In the genomic region with DNA sequence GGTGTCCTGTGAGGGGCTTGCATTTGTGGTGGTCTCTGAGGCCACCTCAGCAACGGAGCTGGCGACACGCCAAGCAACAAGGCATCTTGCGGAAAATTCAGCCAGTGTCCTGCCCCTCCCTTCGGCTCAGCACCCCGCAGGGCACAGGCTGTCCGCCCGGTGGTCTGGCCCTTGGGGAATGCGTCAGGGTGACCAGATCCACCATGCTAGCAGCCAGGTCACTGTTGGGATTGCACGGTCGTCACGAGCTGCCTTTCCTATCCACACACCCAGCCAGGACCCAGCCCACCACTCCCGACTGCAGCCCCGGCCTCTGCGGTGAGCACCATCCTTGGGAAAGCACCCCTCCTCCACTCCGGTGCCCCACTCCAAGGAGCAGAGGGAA, we compare ENCODE assay signal across 21 cellular contexts.
DNase-seq lines count a peak whose midpoint lies in the region; ATAC-seq, FAIRE-seq and TF ChIP-seq lines count a peak whose summit lies in the region.
"Had no signal": no experiment of that assay in that cellular context is flagged by ENCODE, and none has a peak within 500 bp of the region (broad histone marks: within the 10 kb centered on the region; RNA-seq: fewer than 3 reads in every experiment).

No MANE protein-coding gene starts in this region.

- no peaks in the 10 kb centered on the region for H3K9me3 ChIP-seq in T-helper 17 cell (ENCODE audit: control insufficient read depth, low read length, poor library complexity, severe bottlenecking)
- no peaks in the 10 kb centered on the region for H3K9me3 ChIP-seq in pancreas
- no peaks in the 10 kb centered on the region for H3K9me3 ChIP-seq in tibial artery
- H3K9me3 ChIP-seq: body of pancreas, lower lobe of right lung had no signal

- H3K4me1 ChIP-seq in pancreas, result peaks cover 6 to 15% (median 14%) of the 10 kb centered on the region in 3 donors
- peaks cover 0 to 74% (median 61%) of the 10 kb centered on the region in 4 donors for H3K4me1 ChIP-seq in tibial artery

- peak overlapping the region; percentile 75 for H3K27ac Mint-ChIP-seq in T-helper 17 cell
- H3K27ac Mint-ChIP-seq: activated CD4-positive, alpha-beta T cell treated with anti-CD3 and anti-CD28 coated beads, Interleukin-2, amount 10 ng/mL, durations not matched to agents 7 days and 5 days; activated naive CD8-positive, alpha-beta T cell treated with anti-CD3 and anti-CD28 coated beads for 36 hours; activated T-helper 2 cell treated with anti-CD3 and anti-CD28 coated beads, Interferon-gamma antibody, Interleukin-2, Interleukin-4, amounts not matched to agents 10 μg/mL and 5 μg/mL and 100 μg/mL, durations not matched to agents 14 hours and 24 hours and 36 hours had no signal

- H3K4me1 Mint-ChIP-seq in T-helper 17 cell, result peaks cover 15% of the 10 kb centered on the region

- no peaks in the 10 kb centered on the region for H3K27me3 Mint-ChIP-seq in T-helper 17 cell
- H3K27me3 Mint-ChIP-seq: activated CD4-positive, alpha-beta T cell treated with anti-CD3 and anti-CD28 coated beads, Interleukin-2, amount 10 ng/mL, durations not matched to agents 7 days and 5 days had no signal

- no peak for FAIRE-seq in pancreas (lab: Jason Lieb, UNC)

- WGBS in pancreas, 2 donors, result 79 to 81% methylated on average over 16 of the region's 16 CpGs

- H3K36me3 Mint-ChIP-seq in T-helper 17 cell (ENCODE audit: low read depth), result no peaks in the 10 kb centered on the region
- H3K36me3 Mint-ChIP-seq: activated naive CD8-positive, alpha-beta T cell treated with anti-CD3 and anti-CD28 coated beads for 36 hours had no signal

- intact Hi-C loops in left cardiac atrium (cut with DNase I) (no loop called here), pancreas (cut with DNase I) (no loop called here), tibial artery (cut with DNase I; ENCODE audit: low total_unique reads) (loop anchor here (5.0 kb wide), 1 partner anchor 80 kb away; no protein-coding TSS in a partner anchor)

- H3K4me3 ChIP-seq in pancreas, result no peak overlapping the region
- H3K4me3 ChIP-seq in tibial artery, result no peak overlapping the region
- H3K4me3 ChIP-seq: body of pancreas, hepatocyte, lower lobe of right lung had no signal

- H3K27me3 ChIP-seq in pancreas, result no peaks in the 10 kb centered on the region
- no peaks in the 10 kb centered on the region for H3K27me3 ChIP-seq in tibial artery
- H3K27me3 ChIP-seq: body of pancreas, hepatocyte had no signal

- H3K27ac ChIP-seq in pancreas (no peak overlapping the region), tibial artery (peak overlapping the region; percentile 98 to 100)
- H3K27ac ChIP-seq: hepatocyte had no signal

- H3K4me3 Mint-ChIP-seq in T-helper 17 cell, result no peak overlapping the region
- H3K4me3 Mint-ChIP-seq: activated CD4-positive, alpha-beta T cell treated with anti-CD3 and anti-CD28 coated beads, Interleukin-2, amount 10 ng/mL, durations not matched to agents 7 days and 5 days; activated naive CD8-positive, alpha-beta T cell treated with anti-CD3 and anti-CD28 coated beads for 36 hours; CD14-positive monocyte; stimulated activated naive CD8-positive, alpha-beta T cell treated with anti-CD3 and anti-CD28 coated beads, Interleukin-15, amount 100 ng/mL, for 72 hours had no signal

- ATAC-seq in T-helper 17 cell (no peak), left cardiac atrium (no peak), pancreas (no peak)
- ATAC-seq: body of pancreas; lower lobe of right lung; stimulated activated naive CD8-positive, alpha-beta T cell treated with anti-CD3 and anti-CD28 coated beads, Interleukin-15, amount 100 ng/mL, for 72 hours had no signal

- DNase-seq in T-helper 17 cell, result no peak
- peak; percentile 54 for DNase-seq in left cardiac atrium
- peak in 4 of 6 donors; percentile 38 to 86 (median 68) for DNase-seq in pancreas
- DNase-seq in tibial artery, result no peak
- DNase-seq in T1000 (lab: John Stamatoyannopoulos, UW), result no peak
- DNase-seq in cerebellum (ENCODE audit: low spot score), result no peak
- DNase-seq in DMS153 (lab: John Stamatoyannopoulos, UW), result no peak
- no peak for DNase-seq in NCI-H524 treated with DMSO at 0.1 percent for 48 hours (lab: John Stamatoyannopoulos, UW)
- DNase-seq: activated CD4-positive, alpha-beta T cell treated with anti-CD3 and anti-CD28 coated beads, Interleukin-2, amount 10 ng/mL, durations not matched to agents 7 days and 5 days; activated CD8-positive, alpha-beta memory T cell treated with anti-CD3 and anti-CD28 coated beads, Interleukin-2, amount 50 U/mL, for 4 hours; activated naive CD8-positive, alpha-beta T cell treated with anti-CD3 and anti-CD28 coated beads for 36 hours; cortex of kidney; lower lobe of right lung; NCI-H1417; NCI-H69; stimulated activated CD4-positive, alpha-beta T cell treated with anti-CD3 and anti-CD28 coated beads, Interleukin-4, amount 100 ng/mL, for 4 hours; stimulated activated naive CD8-positive, alpha-beta T cell treated with anti-CD3 and anti-CD28 coated beads, Interleukin-15, amount 100 ng/mL, for 72 hours had no signal

- no peaks in the 10 kb centered on the region for H3K36me3 ChIP-seq in pancreas
- no peaks in the 10 kb centered on the region for H3K36me3 ChIP-seq in tibial artery
- H3K36me3 ChIP-seq: lower lobe of right lung had no signal

- no peak for TF ChIP-seq CTCF in pancreas (IDR thresholded peaks at IDR 0.05)
- no peak for TF ChIP-seq CTCF in tibial artery (IDR thresholded peaks at IDR 0.05)

Comparison
In these comparisons a context has a peak if more than half of its experiments do, and no peak if none do; other contexts are left out.
1. DNase-seq: peak in left cardiac atrium (single experiment) and pancreas (4 of 6); none in T-helper 17 cell (0 of 3), tibial artery (0 of 2), T1000 (single experiment), cerebellum (single experiment), DMS153 (single experiment) and NCI-H524 treated with DMSO at 0.1 percent for 48 hours (single experiment).
2. H3K27ac ChIP-seq: peak in tibial artery (2 of 2); none in pancreas (0 of 4).